ENCODE assay signal across 9 cellular contexts in the genomic region with DNA sequence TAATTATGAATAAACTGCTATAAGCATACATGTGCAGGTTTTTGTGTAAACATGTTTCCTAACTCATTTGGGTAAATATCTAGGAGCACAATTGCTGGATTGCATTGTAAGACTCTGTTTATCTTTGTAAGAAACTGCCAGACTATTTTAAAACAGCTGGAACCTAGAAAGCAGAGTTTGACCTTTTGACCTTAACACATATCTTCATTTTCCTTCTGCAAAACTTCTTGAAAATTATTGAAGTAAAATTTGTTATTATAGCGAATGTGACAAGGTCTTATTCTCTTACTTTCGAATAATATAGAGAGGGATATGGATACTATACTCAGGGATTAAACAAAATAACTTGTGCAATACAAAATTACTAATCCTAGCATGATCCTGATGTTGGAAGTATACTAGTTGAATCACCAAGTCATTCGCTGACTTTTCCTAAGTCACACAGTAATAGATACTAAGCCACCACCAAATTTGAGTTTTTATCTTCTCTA. TPM values are rescaled to one million over a fixed set of nuclear protein-coding genes. Genes with fewer than 3 reads are reported as not detected.
A peak's percentile ranks its signal among the peaks of the same experiment; 100 is the strongest.
DNase-seq lines count a peak whose midpoint lies in the region; ATAC-seq and TF ChIP-seq lines count a peak whose summit lies in the region.
"Had no signal": no experiment of that assay in that cellular context is flagged by ENCODE, and none has a peak within 500 bp of the region (broad histone marks: within the 10 kb centered on the region; RNA-seq: fewer than 3 reads in every experiment).

No MANE protein-coding gene starts in this region.

- H3K27ac ChIP-seq in Peyer's patch = peak overlapping the region in 3 of 4 donors; percentile 37 to 81 (median 64)

- H3K36me3 ChIP-seq in Peyer's patch (no peaks in the 10 kb centered on the region), skeletal muscle satellite cell (ENCODE audit: insufficient read depth, low read length) (no peaks in the 10 kb centered on the region)
- H3K36me3 ChIP-seq: heart left ventricle had no signal

- ATAC-seq in HG02759 (IDR thresholded peaks at IDR 0.05; ENCODE audit: unreplicated experiment) (no peak), GM21423 (IDR thresholded peaks at IDR 0.05; ENCODE audit: unreplicated experiment) (no peak)

- peaks cover 0 to 13% (median 5%) of the 10 kb centered on the region in 4 donors for H3K4me1 ChIP-seq in Peyer's patch
- H3K4me1 ChIP-seq in skeletal muscle satellite cell (ENCODE audit: control insufficient read depth, insufficient read depth, low read length) = peaks cover 46% of the 10 kb centered on the region

- no peak for TF ChIP-seq CTCF in Peyer's patch (IDR thresholded peaks at IDR 0.05)

- H3K9me3 ChIP-seq in Peyer's patch = no peaks in the 10 kb centered on the region
- H3K9me3 ChIP-seq in skeletal muscle satellite cell (replicated peaks; ENCODE audit: low read length) = no peaks in the 10 kb centered on the region
- H3K9me3 ChIP-seq: heart left ventricle had no signal

- DNase-seq in HCEC 1CT = peak; percentile 82
- no peak for DNase-seq in Peyer's patch
- peak; percentile 36 to 61 for DNase-seq in erythroblast (lab: John Stamatoyannopoulos, UW)
- DNase-seq in NCI-H2227 treated with DMSO at 0.1 percent for 48 hours (lab: John Stamatoyannopoulos, UW) = no peak
- DNase-seq: activated gamma-delta T cell, heart left ventricle had no signal

- H3K27me3 ChIP-seq in Peyer's patch (no peaks in the 10 kb centered on the region), skeletal muscle satellite cell (ENCODE audit: control insufficient read depth, insufficient read depth, low read length) (no peaks in the 10 kb centered on the region)
- H3K27me3 ChIP-seq: heart left ventricle had no signal

- H3K4me3 ChIP-seq in Peyer's patch = no peak overlapping the region
- peak overlapping the region; percentile 37 for H3K4me3 ChIP-seq in skeletal muscle satellite cell (ENCODE audit: low read length)

- no peak for TF ChIP-seq POLR2A in Peyer's patch (IDR thresholded peaks at IDR 0.05)
- TF ChIP-seq POLR2A in erythroblast (IDR thresholded peaks at IDR 0.05; ENCODE audit: low read length) = no peak

- H3K4me2 ChIP-seq in skeletal muscle satellite cell (ENCODE audit: low read length) = peak overlapping the region; percentile 65

- peak overlapping the region; percentile 12 for H3K9ac ChIP-seq in skeletal muscle satellite cell (ENCODE audit: low read depth, low read length)

RNA-seq across cellular contexts. Expression of a gene that starts 3.2 kb away (rescaled TPM):
- total RNA-seq in Peyer's patch = 100 to 1,000 TPM in 1 of 4 donors, 10 to 100 TPM in 3; 13.5 to 223 (median 40.3) TPM
- 997 and 1,049 TPM in 2 replicates for total RNA-seq in skeletal muscle satellite cell (2012; rRNA removed)

Comparison
In these comparisons a context has a peak if more than half of its experiments do, and no peak if none do; other contexts are left out.
1. DNase-seq: peak in HCEC 1CT (single experiment) and erythroblast (2 of 2); none in Peyer's patch (0 of 3) and NCI-H2227 treated with DMSO at 0.1 percent for 48 hours (single experiment).